13 cellular contexts compared by ENCODE assay signal in the genomic region with DNA sequence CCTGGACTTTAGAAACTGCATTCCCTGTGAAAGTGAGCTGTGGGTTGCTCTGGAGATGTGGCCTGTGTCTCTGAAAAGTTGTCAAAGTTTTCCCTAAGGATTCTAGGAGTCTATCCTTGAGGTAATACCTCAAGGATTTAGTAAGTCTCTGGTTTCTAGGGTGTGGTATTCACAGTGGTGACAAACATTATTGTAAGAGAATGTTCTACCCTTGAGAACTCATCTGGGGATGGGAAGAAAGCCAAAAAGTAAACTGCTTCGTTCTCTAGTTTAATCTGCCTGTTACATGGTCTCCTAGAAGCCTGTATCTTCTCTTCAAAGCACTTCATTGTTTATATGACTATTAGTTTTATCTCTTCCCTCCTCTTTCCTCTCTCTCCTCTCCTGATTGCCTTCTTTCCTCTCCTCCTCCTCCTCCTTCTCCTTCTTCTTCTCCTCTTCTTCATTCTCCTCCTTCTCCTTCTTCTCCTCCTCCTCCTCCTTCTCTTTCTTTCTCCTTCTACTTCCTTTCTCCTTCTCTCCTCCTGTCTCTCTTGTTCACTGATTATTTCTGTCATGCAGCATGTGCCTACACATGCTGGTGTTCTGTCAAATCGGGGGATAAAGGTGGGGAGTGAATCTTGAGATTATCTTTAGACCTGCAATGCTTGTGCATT.
DNase-seq lines count a peak whose midpoint lies in the region; TF ChIP-seq lines count a peak whose summit lies in the region.
"Had no signal": no experiment of that assay in that cellular context is flagged by ENCODE, and none has a peak within 500 bp of the region (broad histone marks: within the 10 kb centered on the region; RNA-seq: fewer than 3 reads in every experiment).

No MANE protein-coding gene starts in this region.

- no peak overlapping the region for H3K18ac ChIP-seq in H9 (ENCODE audit: insufficient read length, low read depth, low read length)

- H3F3A ChIP-seq in neural progenitor cell (ENCODE audit: low read depth), result peaks cover 24% of the 10 kb centered on the region

- WGBS in esophagus muscularis mucosa, result 50% methylated on average over 2 of the region's 2 CpGs
- no CpG with 5 or more reads among the region's 2 CpGs for WGBS in H9 (ENCODE audit: extremely low coverage, insufficient read length, low lambda C conversion rate)
- WGBS in tibial nerve, 2 donors, result 54 to 55% methylated on average over 2 of the region's 2 CpGs

- no peak overlapping the region for H3K56ac ChIP-seq in H9 (ENCODE audit: insufficient read length, low read depth, low read length)

- intact Hi-C loops in esophagus muscularis mucosa (cut with DNase I), result no loop called here

- H4K20me1 ChIP-seq in neural progenitor cell (ENCODE audit: low read depth) (no peaks in the 10 kb centered on the region), H9 (ENCODE audit: control insufficient read depth, insufficient read depth, insufficient read length) (no peaks in the 10 kb centered on the region)

- H3K79me2 ChIP-seq in neural progenitor cell (ENCODE audit: low read depth) (no peaks in the 10 kb centered on the region), H9 (ENCODE audit: insufficient read depth, low read length) (no peaks in the 10 kb centered on the region)

- DNase-seq in AG10803 (ENCODE audit: low read depth), result peak; percentile 59
- DNase-seq in RPMI7951 (ENCODE audit: low read depth), result peak; percentile 25
- DNase-seq in esophagus muscularis mucosa (ENCODE audit: extremely low spot score), result no peak
- DNase-seq in neural progenitor cell (ENCODE audit: low spot score), result no peak
- DNase-seq in immature natural killer cell, result no peak
- DNase-seq in H9, result no peak
- DNase-seq in hippocampal formation (lab: John Stamatoyannopoulos, UW), result no peak
- no peak for DNase-seq in tibial nerve (ENCODE audit: low spot score in 2 of 2)
- DNase-seq: activated CD4-positive, alpha-beta memory T cell treated with anti-CD3 and anti-CD28 coated beads for 36 hours; caudate nucleus; naive thymus-derived CD4-positive, alpha-beta T cell; NCI-H345; stimulated activated CD4-positive, alpha-beta T cell treated with anti-CD3 and anti-CD28 coated beads, Interleukin-12 subunit alpha, Interleukin-12 subunit beta, amount 100 ng/mL, for 4 hours had no signal

- H2BK12ac ChIP-seq in H9 (ENCODE audit: insufficient read length, low read depth, low read length), result no peak overlapping the region

- H3K9ac ChIP-seq in neural progenitor cell (no peak overlapping the region), H9 (ENCODE audit: extremely low read depth, insufficient read length, low read length) (no peak overlapping the region)

- no peak overlapping the region for H4K8ac ChIP-seq in H9 (replicated peaks; ENCODE audit: insufficient read length, low read depth, low read length)

- H3T11ph ChIP-seq in H9 (ENCODE audit: low read length), result no peak overlapping the region

- H3K9me3 ChIP-seq in esophagus muscularis mucosa, result no peaks in the 10 kb centered on the region
- no peaks in the 10 kb centered on the region for H3K9me3 ChIP-seq in neural progenitor cell (ENCODE audit: low read depth)
- H3K9me3 ChIP-seq in H9 (ENCODE audit: control insufficient read depth, low read depth, low read length), result no peaks in the 10 kb centered on the region
- peaks cover 0 to 4% (median 0%) of the 10 kb centered on the region in 4 donors for H3K9me3 ChIP-seq in tibial nerve

- no peak overlapping the region for H3K23ac ChIP-seq in H9 (ENCODE audit: insufficient read length, low read depth, low read length)

- H2BK5ac ChIP-seq in H9 (ENCODE audit: insufficient read length, low read length), result no peak overlapping the region

- peaks cover 50% of the 10 kb centered on the region for H3K4me1 Mint-ChIP-seq in neural progenitor cell
- H3K4me1 Mint-ChIP-seq in immature natural killer cell, result no peaks in the 10 kb centered on the region
- H3K4me1 Mint-ChIP-seq in H9, result peaks cover 21 to 28% of the 10 kb centered on the region in 2 experiments

- no peak for TF ChIP-seq EP300 in esophagus muscularis mucosa (IDR thresholded peaks at IDR 0.05)
- no peak for TF ChIP-seq EP300 in tibial nerve (IDR thresholded peaks at IDR 0.05)

- H2BK15ac ChIP-seq in H9 (ENCODE audit: low read depth, low read length), result no peak overlapping the region

- H3K4me3 Mint-ChIP-seq in neural progenitor cell, result no peak overlapping the region
- no peak overlapping the region for H3K4me3 Mint-ChIP-seq in immature natural killer cell
- H3K4me3 Mint-ChIP-seq in H9, result no peak overlapping the region
- H3K4me3 Mint-ChIP-seq: activated CD4-positive, alpha-beta memory T cell treated with anti-CD3 and anti-CD28 coated beads for 36 hours; naive thymus-derived CD4-positive, alpha-beta T cell had no signal

- H3K4me1 ChIP-seq in esophagus muscularis mucosa (peaks cover 9 to 19% (median 16%) of the 10 kb centered on the region in 4 donors), neural progenitor cell (peaks cover 40% of the 10 kb centered on the region), H9 (ENCODE audit: insufficient read depth, low read length) (peaks cover 3% of the 10 kb centered on the region; the same call in 1 of the 2 replicates), tibial nerve (peaks cover 0 to 14% (median 0%) of the 10 kb centered on the region in 4 donors)

- H3K27ac ChIP-seq in esophagus muscularis mucosa (replicated peaks in 1 of 4), result peak overlapping the region; percentile 33 to 62 (median 52)
- no peak overlapping the region for H3K27ac ChIP-seq in neural progenitor cell
- no peak overlapping the region for H3K27ac ChIP-seq in H9 (ENCODE audit: insufficient read length, low read depth, low read length)
- peak overlapping the region in 2 of 4 donors; percentile 1 to 27 for H3K27ac ChIP-seq in tibial nerve

- no peak overlapping the region for H2BK20ac ChIP-seq in H9 (ENCODE audit: low read depth, low read length, poor library complexity, severe bottlenecking)

- TF ChIP-seq POLR2A in esophagus muscularis mucosa (IDR thresholded peaks at IDR 0.05; ENCODE audit: low read depth) (no peak), tibial nerve (IDR thresholded peaks at IDR 0.05) (no peak)

- H3K23me2 ChIP-seq in H9 (ENCODE audit: insufficient read length, low read depth, low read length, poor library complexity, severe bottlenecking), result no peaks in the 10 kb centered on the region

- no peak overlapping the region for H3K27ac Mint-ChIP-seq in neural progenitor cell
- H3K27ac Mint-ChIP-seq in immature natural killer cell, result no peak overlapping the region
- no peak overlapping the region for H3K27ac Mint-ChIP-seq in H9
- H3K27ac Mint-ChIP-seq: activated CD4-positive, alpha-beta memory T cell treated with anti-CD3 and anti-CD28 coated beads for 36 hours had no signal

- TF ChIP-seq CTCF in AG10803 (conservative IDR thresholded peaks at IDR 0.05; ENCODE audit: low read length) (no peak), esophagus muscularis mucosa (IDR thresholded peaks at IDR 0.05) (no peak), neural progenitor cell (IDR thresholded peaks at IDR 0.05) (no peak), H9 (conservative IDR thresholded peaks at IDR 0.05) (no peak), tibial nerve (IDR thresholded peaks at IDR 0.05) (no peak)

- no peak overlapping the region for H4K5ac ChIP-seq in H9 (ENCODE audit: insufficient read length, low read depth, low read length)

- H3K36me3 ChIP-seq in esophagus muscularis mucosa (no peaks in the 10 kb centered on the region), neural progenitor cell (no peaks in the 10 kb centered on the region), tibial nerve (no peaks in the 10 kb centered on the region)

- H3K9me3 Mint-ChIP-seq in neural progenitor cell, result peaks cover 13% of the 10 kb centered on the region
- H3K9me3 Mint-ChIP-seq in immature natural killer cell, result no peaks in the 10 kb centered on the region
- peaks cover 12 to 15% of the 10 kb centered on the region in 2 experiments; a peak in 4 of 5 replicates for H3K9me3 Mint-ChIP-seq in H9

- H3K4me3 ChIP-seq in AG10803 (ENCODE audit: low read length) (no peak overlapping the region), esophagus muscularis mucosa (no peak overlapping the region), neural progenitor cell (no peak overlapping the region), tibial nerve (no peak overlapping the region)

- H3K14ac ChIP-seq in H9 (ENCODE audit: insufficient read depth, low read length), result no peak overlapping the region

- H3K4me2 ChIP-seq in neural progenitor cell (no peak overlapping the region), H9 (ENCODE audit: insufficient read depth, insufficient read length, low read length) (no peak overlapping the region)

- no peak overlapping the region for H4K91ac ChIP-seq in H9 (ENCODE audit: insufficient read length, low read depth, low read length)

- no peak overlapping the region for H3K4ac ChIP-seq in H9 (ENCODE audit: low read depth, low read length)

- H2BK120ac ChIP-seq in H9 (ENCODE audit: low read depth, low read length, poor library complexity, severe bottlenecking), result no peak overlapping the region

- H3K27me3 ChIP-seq in esophagus muscularis mucosa (no peaks in the 10 kb centered on the region), neural progenitor cell (no peaks in the 10 kb centered on the region), H9 (ENCODE audit: insufficient read depth, low read length) (no peaks in the 10 kb centered on the region), tibial nerve (no peaks in the 10 kb centered on the region)

- H2AK5ac ChIP-seq in H9 (ENCODE audit: insufficient read length, low read length), result no peak overlapping the region

- H3K27me3 Mint-ChIP-seq in neural progenitor cell (ENCODE audit: insufficient read depth, low read depth) (peaks cover 5% of the 10 kb centered on the region), immature natural killer cell (ENCODE audit: low read depth in 3 of 3) (peaks cover 0 to 2% (median 2%) of the 10 kb centered on the region in 3 donors), H9 (ENCODE audit: low read depth) (no peaks in the 10 kb centered on the region; the same call in 1 of the 2 replicates)
- H3K27me3 Mint-ChIP-seq: activated CD4-positive, alpha-beta memory T cell treated with anti-CD3 and anti-CD28 coated beads for 36 hours had no signal

- no peaks in the 10 kb centered on the region for H3K79me1 ChIP-seq in H9 (ENCODE audit: insufficient read depth, low read depth, low read length, poor library complexity, severe bottlenecking)

- H2AFZ ChIP-seq in neural progenitor cell (replicated peaks) (peak overlapping the region; percentile 9), H9 (ENCODE audit: low read length) (no peak overlapping the region)

- H3K36me3 Mint-ChIP-seq in neural progenitor cell (no peaks in the 10 kb centered on the region), immature natural killer cell (no peaks in the 10 kb centered on the region), H9 (ENCODE audit: insufficient read depth in 1 of 3, low read depth in 3 of 3) (peaks cover 0 to 16% (median 0%) of the 10 kb centered on the region in 3 experiments; a peak in 3 of 7 replicates)

Comparison
In these comparisons a context has a peak if more than half of its experiments do, and no peak if none do; other contexts are left out.
1. DNase-seq: peak in AG10803 (single experiment) and RPMI7951 (single experiment); none in esophagus muscularis mucosa (single experiment), neural progenitor cell (single experiment), immature natural killer cell (0 of 3), H9 (single experiment), hippocampal formation (0 of 2) and tibial nerve (0 of 2).
2. H3K27ac ChIP-seq: peak in esophagus muscularis mucosa (4 of 4); none in neural progenitor cell (single experiment) and H9 (single experiment).